Comparison of ENCODE assay signal across 26 cellular contexts in genomic region chr18:55485666-55486065, GRCh38.
DNase-seq lines count a peak whose midpoint lies in the region; ATAC-seq, FAIRE-seq and TF ChIP-seq lines count a peak whose summit lies in the region.
"Had no signal": no experiment of that assay in that cellular context is flagged by ENCODE, and none has a peak within 500 bp of the region (broad histone marks: within the 10 kb centered on the region; RNA-seq: fewer than 3 reads in every experiment).

No MANE protein-coding gene starts in this region.

- no peak overlapping the region for H3K9ac ChIP-seq in astrocyte (ENCODE audit: low read length)

- no peak overlapping the region for H2AFZ ChIP-seq in astrocyte (ENCODE audit: low read depth, low read length)

- peak; percentile 81 for FAIRE-seq in astrocyte (lab: Jason Lieb, UNC)
- FAIRE-seq: GM12892 had no signal

- ATAC-seq in heart right ventricle (peak in 6 of 8 donors; percentile 39 to 67 (median 54)), Right ventricle myocardium inferior (no peak), GM21360 (IDR thresholded peaks at IDR 0.05; ENCODE audit: unreplicated experiment) (no peak)
- ATAC-seq in stimulated activated naive CD8-positive, alpha-beta T cell treated with anti-CD3 and anti-CD28 coated beads, Interleukin-15, Interleukin-2, amounts not matched to agents 100 U/mL and 50 U/mL, for 24 hours = no peak
- ATAC-seq: activated T-helper 17 cell treated with anti-CD3 and anti-CD28 coated beads, Interleukin-2, amount 50 U/mL, for 72 hours had no signal

- H3K36me3 ChIP-seq in heart right ventricle (no peaks in the 10 kb centered on the region), astrocyte (ENCODE audit: insufficient read depth, low read length) (no peaks in the 10 kb centered on the region)
- H3K36me3 ChIP-seq: esophagus muscularis mucosa, Peyer's patch, upper lobe of left lung had no signal

- H3K27me3 Mint-ChIP-seq in astrocyte (ENCODE audit: low read depth, unreplicated experiment) = no peaks in the 10 kb centered on the region
- H3K27me3 Mint-ChIP-seq: progenitor cell of endocrine pancreas had no signal

- 67 to 85% methylated on average over 2 of the region's 2 CpGs for WGBS in heart right ventricle, 2 donors

- H3K4me1 Mint-ChIP-seq in astrocyte (ENCODE audit: low read depth, unreplicated experiment) = peaks cover 40% of the 10 kb centered on the region

- H3K9me3 Mint-ChIP-seq in astrocyte (ENCODE audit: unreplicated experiment) = no peaks in the 10 kb centered on the region
- H3K9me3 Mint-ChIP-seq: activated T-helper 17 cell treated with anti-CD3 and anti-CD28 coated beads, Interleukin-2, amount 50 U/mL, for 72 hours; CD14-positive monocyte; H9 had no signal

- H3K4me3 ChIP-seq in heart right ventricle (no peak overlapping the region), astrocyte (ENCODE audit: insufficient read depth, low read depth, low read length) (no peak overlapping the region), fibroblast of the aortic adventitia (ENCODE audit: low read depth, low read length) (no peak overlapping the region)
- H3K4me3 ChIP-seq: esophagus muscularis mucosa, Peyer's patch, upper lobe of left lung had no signal

- H3K27me3 ChIP-seq in heart right ventricle = no peaks in the 10 kb centered on the region
- no peaks in the 10 kb centered on the region for H3K27me3 ChIP-seq in astrocyte (ENCODE audit: insufficient read depth, low read length)
- H3K27me3 ChIP-seq: esophagus muscularis mucosa, Peyer's patch, upper lobe of left lung had no signal

- H3K4me1 ChIP-seq in heart right ventricle (peaks cover 4 to 51% (median 35%) of the 10 kb centered on the region in 9 donors), astrocyte (ENCODE audit: insufficient read depth, low read length) (peaks cover 18% of the 10 kb centered on the region)

- DNase-seq in heart right ventricle = no peak
- no peak for DNase-seq in Right ventricle myocardium inferior (ENCODE audit: missing footprints)
- peak; percentile 83 for DNase-seq in astrocyte (ENCODE audit: low read depth)
- DNase-seq in fibroblast of the aortic adventitia (ENCODE audit: low read depth) = peak; percentile 79
- DNase-seq in stimulated activated naive CD8-positive, alpha-beta T cell treated with anti-CD3 and anti-CD28 coated beads, Interleukin-15, Interleukin-2, amounts not matched to agents 100 U/mL and 50 U/mL, for 24 hours = no peak
- no peak for DNase-seq in pons (ENCODE audit: low spot score)
- no peak for DNase-seq in COLO668 (lab: John Stamatoyannopoulos, UW; ENCODE audit: unreplicated experiment)
- DNase-seq: activated CD4-positive, alpha-beta T cell treated with anti-CD3 and anti-CD28 coated beads for 4 hours; central memory CD4-positive, alpha-beta T cell; effector CD4-positive, alpha-beta T cell; H9; hypothalamus; midbrain; NCI-H1694 treated with DMSO at 0.1 percent for 48 hours; NCI-H2227 treated with DMSO at 0.1 percent for 48 hours; NCI-H82; nephron progenitor cell; Peyer's patch; stimulated activated CD4-positive, alpha-beta T cell treated with anti-CD3 and anti-CD28 coated beads, Interleukin-4, amount 100 ng/mL, for 24 hours had no signal

- peak overlapping the region in 3 of 10 donors; percentile 4 to 54 (median 31) for H3K27ac ChIP-seq in heart right ventricle
- H3K27ac ChIP-seq in astrocyte (ENCODE audit: low read depth, low read length) = no peak overlapping the region
- H3K27ac ChIP-seq: esophagus muscularis mucosa, Peyer's patch had no signal

- H4K20me1 ChIP-seq in astrocyte (ENCODE audit: insufficient read depth, low read length) = peaks cover 11% of the 10 kb centered on the region

- no peak overlapping the region for H3K4me3 Mint-ChIP-seq in astrocyte (ENCODE audit: unreplicated experiment)
- H3K4me3 Mint-ChIP-seq: activated T-helper 17 cell treated with anti-CD3 and anti-CD28 coated beads, Interleukin-2, amount 50 U/mL, for 72 hours; CD14-positive monocyte; H9; nephron progenitor cell had no signal

- peaks cover 78% of the 10 kb centered on the region for H3K79me2 ChIP-seq in astrocyte (ENCODE audit: insufficient read depth, low read length)

- intact Hi-C loops in heart right ventricle (cut with DNase I) = no loop called here
- intact Hi-C loops in Right ventricle myocardium inferior (cut with DNase I) = loop anchor here (5.0 kb wide), 1 partner anchor 53 kb away; no protein-coding TSS in a partner anchor

- TF ChIP-seq CTCF in heart right ventricle (IDR thresholded peaks at IDR 0.05) = no peak
- no peak for TF ChIP-seq CTCF in astrocyte (IDR thresholded peaks at IDR 0.05; ENCODE audit: insufficient read depth, low read depth, low read length)
- no peak for TF ChIP-seq CTCF in fibroblast of the aortic adventitia (IDR thresholded peaks at IDR 0.05; ENCODE audit: insufficient read depth, low read length)

- H3K36me3 Mint-ChIP-seq in astrocyte (ENCODE audit: low read depth, unreplicated experiment) = peaks cover 7% of the 10 kb centered on the region
- H3K36me3 Mint-ChIP-seq: CD14-positive monocyte had no signal

- no peaks in the 10 kb centered on the region for H3K9me3 ChIP-seq in heart right ventricle
- no peaks in the 10 kb centered on the region for H3K9me3 ChIP-seq in astrocyte (ENCODE audit: insufficient read depth, low read depth, low read length)
- H3K9me3 ChIP-seq: esophagus muscularis mucosa, Peyer's patch, upper lobe of left lung had no signal

- H3K4me2 ChIP-seq in astrocyte (ENCODE audit: low read length) = no peak overlapping the region

- peak overlapping the region; percentile 4 for H3K27ac Mint-ChIP-seq in astrocyte (ENCODE audit: unreplicated experiment)
- H3K27ac Mint-ChIP-seq: activated T-helper 17 cell treated with anti-CD3 and anti-CD28 coated beads, Interleukin-2, amount 50 U/mL, for 72 hours; CD14-positive monocyte; nephron progenitor cell; progenitor cell of endocrine pancreas had no signal

Comparison
In these comparisons a context has a peak if more than half of its experiments do, and no peak if none do; other contexts are left out.
1. ATAC-seq: peak in heart right ventricle (6 of 8); none in Right ventricle myocardium inferior (single experiment), GM21360 (single experiment) and stimulated activated naive CD8-positive, alpha-beta T cell treated with anti-CD3 and anti-CD28 coated beads, Interleukin-15, Interleukin-2, amounts not matched to agents 100 U/mL and 50 U/mL, for 24 hours (single experiment).
2. DNase-seq: peak in astrocyte (single experiment) and fibroblast of the aortic adventitia (single experiment); none in heart right ventricle (0 of 2), Right ventricle myocardium inferior (single experiment), stimulated activated naive CD8-positive, alpha-beta T cell treated with anti-CD3 and anti-CD28 coated beads, Interleukin-15, Interleukin-2, amounts not matched to agents 100 U/mL and 50 U/mL, for 24 hours (single experiment), pons (single experiment) and COLO668 (single experiment).